In the genomic region with DNA sequence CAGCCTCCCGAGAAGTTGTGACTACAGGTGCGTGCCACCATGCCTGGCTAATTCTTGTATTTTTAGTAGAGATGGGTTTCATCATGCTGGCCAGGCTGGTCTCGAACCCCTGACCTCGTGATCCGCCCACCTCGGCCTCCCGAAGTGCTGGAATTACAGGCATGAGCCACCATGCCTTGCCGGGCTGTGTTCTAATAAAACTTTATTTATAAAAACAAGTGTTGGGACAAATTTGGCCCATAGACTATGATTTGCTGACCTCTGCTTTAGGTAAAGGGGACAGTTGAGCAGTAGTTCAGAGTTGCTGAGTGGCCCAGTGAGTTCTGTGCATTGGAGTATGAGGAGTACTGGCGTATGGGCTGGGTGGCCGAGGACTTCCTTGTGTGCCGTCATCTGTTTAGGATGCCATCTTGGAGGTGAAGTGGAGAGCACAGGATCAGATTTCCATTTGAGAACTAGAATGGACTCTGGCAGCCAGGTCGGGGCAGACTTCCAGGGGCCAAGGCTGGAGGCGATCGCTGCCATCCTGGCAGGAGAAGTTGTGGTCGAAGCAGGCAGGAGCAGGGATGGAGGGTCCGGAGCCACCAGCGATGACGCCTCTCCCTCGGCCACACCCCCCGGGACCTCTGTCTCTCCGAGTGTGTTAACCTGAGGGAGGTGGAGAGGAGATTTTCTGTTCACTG, we compare ENCODE assay signal across 19 cellular contexts. TPM values are rescaled to one million over a fixed set of nuclear protein-coding genes. Genes with fewer than 3 reads are reported as not detected.
"Had no signal": no experiment of that assay in that cellular context is flagged by ENCODE, and none has a peak within 500 bp of the region (broad histone marks: within the 10 kb centered on the region; RNA-seq: fewer than 3 reads in every experiment).

No MANE protein-coding gene starts in this region.

- H3K4me3 ChIP-seq: adrenal gland, left ventricle myocardium inferior, psoas muscle, smooth muscle cell, stomach, testis had no signal

- H3K27me3 ChIP-seq: adrenal gland, stomach, testis had no signal

- H3K27ac ChIP-seq: adrenal gland, epithelial cell of prostate, left ventricle myocardium inferior, psoas muscle, testis, WERI-Rb-1 had no signal

- H3K9me3 ChIP-seq: adrenal gland, left ventricle myocardium inferior, psoas muscle, stomach, testis had no signal

- DNase-seq: activated CD4-positive, alpha-beta T cell treated with anti-CD3 and anti-CD28 coated beads for 1 hour; activated gamma-delta T cell; adrenal gland; endodermal cell; foreskin fibroblast; hippocampal formation; left ventricle myocardium inferior; mammary epithelial cell; stimulated activated CD4-positive, alpha-beta T cell treated with anti-CD3 and anti-CD28 coated beads, Interleukin-4, amount 100 ng/mL, for 1 hour; stomach; testis; WERI-Rb-1 had no signal

- H3K4me1 ChIP-seq: psoas muscle had no signal

- H3K36me3 ChIP-seq: adrenal gland had no signal

- H3K4me2 ChIP-seq: smooth muscle cell had no signal

- ATAC-seq: activated naive CD4-positive, alpha-beta T cell treated with anti-CD3 and anti-CD28 coated beads, Interleukin-2, amount 50 U/mL, for 72 hours; psoas muscle; sciatic nerve had no signal

RNA-seq across cellular contexts. Expression of a gene that starts 43.8 kb away (rescaled TPM):
- total RNA-seq: activated CD8-positive, alpha-beta memory T cell treated with anti-CD3 and anti-CD28 coated beads for 36 hours; T-helper 2 cell treated with Interferon-gamma antibody and Interleukin-4, amounts not matched to agents 100 ng/mL and 5 ng/mL, for 36 hours had no signal
